In genomic region chr6:120405947-120406346, GRCh38 we compare ENCODE assay signal across 16 cellular contexts.
DNase-seq lines count a peak whose midpoint lies in the region; TF ChIP-seq lines count a peak whose summit lies in the region.
"Had no signal": no experiment of that assay in that cellular context is flagged by ENCODE, and none has a peak within 500 bp of the region (broad histone marks: within the 10 kb centered on the region; RNA-seq: fewer than 3 reads in every experiment).

No MANE protein-coding gene starts in this region.

- TF ChIP-seq CTCF in choroid plexus epithelial cell (conservative IDR thresholded peaks at IDR 0.05; ENCODE audit: low read depth, low read length) = peak; percentile 3
- TF ChIP-seq CTCF in osteocyte (IDR thresholded peaks at IDR 0.05) = peak; percentile 5
- no peak for TF ChIP-seq CTCF in vagina (IDR thresholded peaks at IDR 0.05)

- H3K27ac Mint-ChIP-seq in osteocyte (ENCODE audit: unreplicated experiment) = no peak overlapping the region
- H3K27ac Mint-ChIP-seq: natural killer cell had no signal

- DNase-seq in NCI-H82 (lab: John Stamatoyannopoulos, UW) = peak; percentile 68
- DNase-seq in NCI-H82 treated with DMSO at 0.1 percent for 48 hours (lab: John Stamatoyannopoulos, UW; ENCODE audit: unreplicated experiment) = no peak
- peak; percentile 36 for DNase-seq in NCI-H69 (lab: John Stamatoyannopoulos, UW)
- no peak for DNase-seq in choroid plexus epithelial cell (ENCODE audit: low read depth)
- DNase-seq in osteocyte (ENCODE audit: extremely low spot score, unreplicated experiment) = no peak
- no peak for DNase-seq in vagina (ENCODE audit: extremely low spot score in 2 of 2)
- DNase-seq in NCI-H187 treated with DMSO at 0.1 percent for 48 hours (lab: John Stamatoyannopoulos, UW) = no peak
- no peak for DNase-seq in SKM-1 treated with dmso at 0.1 percent for 144 hours (lab: John Stamatoyannopoulos, UW; ENCODE audit: unreplicated experiment)
- DNase-seq: activated CD4-positive, CD25-positive, alpha-beta regulatory T cell treated with anti-CD3 and anti-CD28 coated beads, Interleukin-2, amount 50 U/mL, for 72 hours; DMS153; natural killer cell; NCI-H1436 treated with DMSO at 0.1 percent for 48 hours; stimulated activated CD4-positive, alpha-beta T cell treated with anti-CD3 and anti-CD28 coated beads, Interleukin-1b, Interleukin-23, amount 100 ng/mL, for 48 hours; stimulated activated CD8-positive, alpha-beta memory T cell treated with anti-CD3 and anti-CD28 coated beads, Interleukin-4, amount 100 ng/mL, for 48 hours had no signal

- H3K4me1 Mint-ChIP-seq in osteocyte (ENCODE audit: unreplicated experiment) = no peaks in the 10 kb centered on the region
- H3K4me1 Mint-ChIP-seq: natural killer cell had no signal

- no peak overlapping the region for H3K27ac ChIP-seq in vagina
- H3K27ac ChIP-seq: right atrium auricular region, tibial nerve had no signal

- no peak for TF ChIP-seq POLR2A in vagina (IDR thresholded peaks at IDR 0.05)

- no peaks in the 10 kb centered on the region for H3K36me3 ChIP-seq in vagina
- H3K36me3 ChIP-seq: right atrium auricular region, tibial nerve had no signal

- H3K36me3 Mint-ChIP-seq in osteocyte (ENCODE audit: unreplicated experiment) = no peaks in the 10 kb centered on the region
- H3K36me3 Mint-ChIP-seq: natural killer cell had no signal

- H3K4me1 ChIP-seq in vagina = no peaks in the 10 kb centered on the region
- H3K4me1 ChIP-seq: right atrium auricular region, tibial nerve had no signal

- H3K4me3 ChIP-seq in choroid plexus epithelial cell (ENCODE audit: low read depth, low read length) = no peak overlapping the region
- no peak overlapping the region for H3K4me3 ChIP-seq in vagina
- H3K4me3 ChIP-seq: right atrium auricular region, tibial nerve had no signal

- no peaks in the 10 kb centered on the region for H3K27me3 ChIP-seq in vagina
- H3K27me3 ChIP-seq: right atrium auricular region, tibial nerve had no signal

- H3K27me3 Mint-ChIP-seq in osteocyte (ENCODE audit: unreplicated experiment) = no peaks in the 10 kb centered on the region

- no peaks in the 10 kb centered on the region for H3K9me3 ChIP-seq in vagina

- intact Hi-C loops in vagina (cut with DNase I) = no loop called here

- no peaks in the 10 kb centered on the region for H3K9me3 Mint-ChIP-seq in osteocyte (ENCODE audit: unreplicated experiment)

- H3K4me3 Mint-ChIP-seq in osteocyte (ENCODE audit: unreplicated experiment) = no peak overlapping the region
- H3K4me3 Mint-ChIP-seq: natural killer cell had no signal

Comparison
In these comparisons a context has a peak if more than half of its experiments do, and no peak if none do; other contexts are left out.
1. DNase-seq: peak in NCI-H82 (single experiment) and NCI-H69 (single experiment); none in NCI-H82 treated with DMSO at 0.1 percent for 48 hours (single experiment), choroid plexus epithelial cell (single experiment), osteocyte (single experiment), vagina (0 of 2), NCI-H187 treated with DMSO at 0.1 percent for 48 hours (single experiment) and SKM-1 treated with dmso at 0.1 percent for 144 hours (single experiment).
2. CTCF ChIP-seq: peak in choroid plexus epithelial cell (single experiment) and osteocyte (single experiment); none in vagina (0 of 3).